Comparison of ENCODE assay signal across 24 cellular contexts in genomic region chr14:91453744-91454143, GRCh38. TPM values are rescaled to one million over a fixed set of nuclear protein-coding genes. Genes with fewer than 3 reads are reported as not detected.
A peak's percentile ranks its signal among the peaks of the same experiment; 100 is the strongest.
DNase-seq lines count a peak whose midpoint lies in the region; ATAC-seq and TF ChIP-seq lines count a peak whose summit lies in the region.
"Had no signal": no experiment of that assay in that cellular context is flagged by ENCODE, and none has a peak within 500 bp of the region (broad histone marks: within the 10 kb centered on the region; RNA-seq: fewer than 3 reads in every experiment).

No MANE protein-coding gene starts in this region.

- H3K4me3 ChIP-seq in RWPE2 (ENCODE audit: severe bottlenecking) (no peak overlapping the region), stomach (no peak overlapping the region)
- H3K4me3 ChIP-seq: gastrocnemius medialis had no signal

- H3K27ac ChIP-seq in RWPE2 (ENCODE audit: poor library complexity, severe bottlenecking): no peak overlapping the region
- H3K27ac ChIP-seq in stomach: no peak overlapping the region
- H3K27ac ChIP-seq: gastrocnemius medialis had no signal

- no peak overlapping the region for H3K4me3 Mint-ChIP-seq in activated naive CD4-positive, alpha-beta T cell treated with anti-CD3 and anti-CD28 coated beads, Interleukin-2, amount 50 U/mL, for 24 hours
- H3K4me3 Mint-ChIP-seq: activated CD4-positive, alpha-beta T cell treated with anti-CD3 and anti-CD28 coated beads, Interleukin-2, amount 10 ng/mL, durations not matched to agents 7 days and 5 days; CD4-positive, CD25-positive, alpha-beta regulatory T cell; central memory CD8-positive, alpha-beta T cell; type B pancreatic cell had no signal

- H3K4me1 Mint-ChIP-seq in activated naive CD4-positive, alpha-beta T cell treated with anti-CD3 and anti-CD28 coated beads, Interleukin-2, amount 50 U/mL, for 24 hours: peaks cover 42% of the 10 kb centered on the region

- H3K9me3 ChIP-seq in RWPE2 (ENCODE audit: severe bottlenecking): no peaks in the 10 kb centered on the region
- H3K9me3 ChIP-seq in stomach: no peaks in the 10 kb centered on the region
- H3K9me3 ChIP-seq: gastrocnemius medialis had no signal

- TF ChIP-seq POLR2A in stomach (IDR thresholded peaks at IDR 0.05): no peak

- no peak for DNase-seq in activated naive CD4-positive, alpha-beta T cell treated with Interleukin-2 at 50 U/mL for 16 hours
- DNase-seq in RWPE2 (ENCODE audit: low spot score) (no peak), fibroblast of gingiva (ENCODE audit: low read depth) (peak; percentile 4), stomach (peak; percentile 32), NOMO-1 (lab: John Stamatoyannopoulos, UW; ENCODE audit: unreplicated experiment in 2 of 2) (no peak)
- no peak for DNase-seq in stimulated activated CD4-positive, alpha-beta T cell treated with anti-CD3 and anti-CD28 coated beads, Interleukin-4, amount 100 ng/mL, for 24 hours
- DNase-seq: activated CD4-positive, alpha-beta T cell treated with anti-CD3 and anti-CD28 coated beads, Interleukin-2, amount 10 ng/mL, durations not matched to agents 7 days and 5 days; activated CD8-positive, alpha-beta memory T cell treated with anti-CD3 and anti-CD28 coated beads, Interleukin-2, amount 50 U/mL, for 48 hours; activated naive CD4-positive, alpha-beta T cell; CD4-positive, CD25-positive, alpha-beta regulatory T cell; DMS79 treated with DMSO at 0.1 percent for 48 hours; gastrocnemius medialis; H7; Kasumi-1; NCI-H2081 treated with DMSO at 0.1 percent for 48 hours; NCI-H526 treated with DMSO at 0.1 percent for 48 hours; OCI-M1; SHP77; stimulated activated naive CD4-positive, alpha-beta T cell treated with Interleukin-2 at 50 U/mL for 16 hours; T-helper 1 cell had no signal

- H3K4me1 ChIP-seq in RWPE2 (ENCODE audit: insufficient read depth, poor library complexity, severe bottlenecking) (peaks cover 6% of the 10 kb centered on the region), stomach (no peaks in the 10 kb centered on the region)
- H3K4me1 ChIP-seq: gastrocnemius medialis had no signal

- no peaks in the 10 kb centered on the region for H3K9me3 Mint-ChIP-seq in activated naive CD4-positive, alpha-beta T cell treated with anti-CD3 and anti-CD28 coated beads, Interleukin-2, amount 50 U/mL, for 24 hours
- H3K9me3 Mint-ChIP-seq: activated CD4-positive, alpha-beta T cell treated with anti-CD3 and anti-CD28 coated beads, Interleukin-2, amount 10 ng/mL, durations not matched to agents 7 days and 5 days; central memory CD8-positive, alpha-beta T cell had no signal

- H3K27me3 Mint-ChIP-seq in activated naive CD4-positive, alpha-beta T cell treated with anti-CD3 and anti-CD28 coated beads, Interleukin-2, amount 50 U/mL, for 24 hours: no peaks in the 10 kb centered on the region
- H3K27me3 Mint-ChIP-seq: central memory CD8-positive, alpha-beta T cell; type B pancreatic cell had no signal

- TF ChIP-seq EP300 in stomach (IDR thresholded peaks at IDR 0.05): no peak

- H3K36me3 ChIP-seq in RWPE2 (ENCODE audit: low read depth) (peaks cover 23% of the 10 kb centered on the region), stomach (peaks cover 20 to 43% (median 40%) of the 10 kb centered on the region in 4 donors)

- no peak for TF ChIP-seq CTCF in RWPE2 (IDR thresholded peaks at IDR 0.05; ENCODE audit: poor library complexity, severe bottlenecking)
- no peak for TF ChIP-seq CTCF in stomach (IDR thresholded peaks at IDR 0.05)

- peaks cover 11% of the 10 kb centered on the region for H3K36me3 Mint-ChIP-seq in activated naive CD4-positive, alpha-beta T cell treated with anti-CD3 and anti-CD28 coated beads, Interleukin-2, amount 50 U/mL, for 24 hours

- 54 to 79% (median 69%) methylated on average over 5 of the region's 5 CpGs for WGBS in stomach, 5 donors

- H3K27me3 ChIP-seq in RWPE2 (ENCODE audit: insufficient read depth, poor library complexity, severe bottlenecking): no peaks in the 10 kb centered on the region
- no peaks in the 10 kb centered on the region for H3K27me3 ChIP-seq in stomach
- H3K27me3 ChIP-seq: gastrocnemius medialis had no signal

- intact Hi-C loops in stomach (cut with DNase I; ENCODE audit: low total_unique reads): no loop called here

- ATAC-seq in RWPE2 (ENCODE audit: low read depth): 0 out of 3 replicates have a peak, but pooled peaks have one; percentile 26
- ATAC-seq in GM21737 (IDR thresholded peaks at IDR 0.05; ENCODE audit: unreplicated experiment): no peak
- ATAC-seq: gastrocnemius medialis had no signal

- H3K27ac Mint-ChIP-seq in activated naive CD4-positive, alpha-beta T cell treated with anti-CD3 and anti-CD28 coated beads, Interleukin-2, amount 50 U/mL, for 24 hours: peak overlapping the region; percentile 82
- H3K27ac Mint-ChIP-seq: activated CD4-positive, alpha-beta T cell treated with anti-CD3 and anti-CD28 coated beads, Interleukin-2, amount 10 ng/mL, durations not matched to agents 7 days and 5 days had no signal

RNA-seq across cellular contexts. Expression of gene CCDC88C, which starts 36.1 kb away (rescaled TPM):
- 10 to 100 TPM; 19.3 to 66.9 (median 41.5) TPM for total RNA-seq in stomach
- 10 to 100 TPM; 10.5 to 13.0 (median 12.4) TPM for polyA plus RNA-seq in stomach

RNA-seq across cellular contexts. Expression of gene PPP4R3A, which starts 56.4 kb away (rescaled TPM):
- total RNA-seq in stomach: 100 to 1,000 TPM in 1 of 5 donors, 10 to 100 TPM in 4; 66.9 to 145 (median 76.8) TPM
- polyA plus RNA-seq in stomach: 10 to 100 TPM; 35.7 to 42.8 (median 38.6) TPM

Comparison
In these comparisons a context has a peak if more than half of its experiments do, and no peak if none do; other contexts are left out.
1. DNase-seq: peak in fibroblast of gingiva (single experiment) and stomach (single experiment); none in activated naive CD4-positive, alpha-beta T cell treated with Interleukin-2 at 50 U/mL for 16 hours (single experiment), RWPE2 (single experiment), NOMO-1 (0 of 2) and stimulated activated CD4-positive, alpha-beta T cell treated with anti-CD3 and anti-CD28 coated beads, Interleukin-4, amount 100 ng/mL, for 24 hours (single experiment).